Comparison of ENCODE assay signal across 30 cellular contexts in genomic region chr13:71513414-71514063, GRCh38.
DNase-seq lines count a peak whose midpoint lies in the region; ATAC-seq and TF ChIP-seq lines count a peak whose summit lies in the region.
"Had no signal": no experiment of that assay in that cellular context is flagged by ENCODE, and none has a peak within 500 bp of the region (broad histone marks: within the 10 kb centered on the region; RNA-seq: fewer than 3 reads in every experiment).

No MANE protein-coding gene starts in this region.

- H3K36me3 ChIP-seq in endodermal cell (ENCODE audit: control insufficient read depth, insufficient read depth, low read length), result no peaks in the 10 kb centered on the region
- H3K36me3 ChIP-seq in upper lobe of right lung, result no peaks in the 10 kb centered on the region
- H3K36me3 ChIP-seq: adrenal gland, ovary had no signal

- TF ChIP-seq CTCF in endodermal cell (conservative IDR thresholded peaks at IDR 0.05) (no peak), upper lobe of right lung (IDR thresholded peaks at IDR 0.05) (no peak)

- H3K27me3 Mint-ChIP-seq in endodermal cell (ENCODE audit: insufficient read depth), result no peaks in the 10 kb centered on the region
- H3K27me3 Mint-ChIP-seq: activated CD4-positive, alpha-beta memory T cell treated with anti-CD3 and anti-CD28 coated beads for 36 hours; stimulated activated naive B cell treated with anti-CD40 and anti-IgM and Interleukin-4, amounts not matched to agents 10 μg/mL and 1 μg/mL and 100 μg/mL, for 72 hours had no signal

- no peaks in the 10 kb centered on the region for H3K9me3 ChIP-seq in endodermal cell (ENCODE audit: control insufficient read depth, low read length)
- no peaks in the 10 kb centered on the region for H3K9me3 ChIP-seq in upper lobe of right lung
- H3K9me3 ChIP-seq: adrenal gland, ovary had no signal

- no peaks in the 10 kb centered on the region for H3K4me1 Mint-ChIP-seq in endodermal cell
- H3K4me1 Mint-ChIP-seq in stimulated activated effector memory CD8-positive, alpha-beta T cell treated with anti-CD3 and anti-CD28 coated beads, Interleukin-12 subunit alpha, Interleukin-12 subunit beta, amount 100 ng/mL, for 72 hours, result no peaks in the 10 kb centered on the region
- H3K4me1 Mint-ChIP-seq: stimulated activated naive B cell treated with anti-CD40 and anti-IgM and Interleukin-4, amounts not matched to agents 10 μg/mL and 1 μg/mL and 100 μg/mL, for 72 hours had no signal

- H3K9ac ChIP-seq in endodermal cell (ENCODE audit: extremely low read depth, low read length, poor library complexity, severe bottlenecking), result no peak overlapping the region

- intact Hi-C loops in upper lobe of right lung (cut with DNase I), result no loop called here

- H3K27ac ChIP-seq in endodermal cell (ENCODE audit: low read depth, low read length) (peak overlapping the region; percentile 40), upper lobe of right lung (no peak overlapping the region)
- H3K27ac ChIP-seq: adrenal gland, ovary, SK-N-MC had no signal

- H3K9me3 Mint-ChIP-seq in endodermal cell, result no peaks in the 10 kb centered on the region
- peaks cover 14% of the 10 kb centered on the region for H3K9me3 Mint-ChIP-seq in stimulated activated effector memory CD8-positive, alpha-beta T cell treated with anti-CD3 and anti-CD28 coated beads, Interleukin-12 subunit alpha, Interleukin-12 subunit beta, amount 100 ng/mL, for 72 hours
- H3K9me3 Mint-ChIP-seq: activated CD4-positive, alpha-beta memory T cell treated with anti-CD3 and anti-CD28 coated beads for 36 hours; activated naive CD4-positive, alpha-beta T cell treated with anti-CD3 and anti-CD28 coated beads for 36 hours; activated T-helper 1 cell treated with anti-CD3 and anti-CD28 coated beads, Interleukin-12 subunit alpha, Interleukin-12 subunit beta, Interleukin-2, Interleukin-4 antibody, amounts not matched to agents 30 ng/mL and 10 ng/mL and 1 ng/mL, durations not matched to agents 14 hours and 24 hours and 36 hours; neural crest cell; T-helper 1 cell treated with Interleukin-12 subunit alpha and Interleukin-12 subunit beta and Interleukin-4 antibody, amounts not matched to agents 30 μg/mL and 1 μg/mL, for 36 hours had no signal

- H3K4me3 ChIP-seq in endodermal cell (ENCODE audit: low read length), result no peak overlapping the region
- H3K4me3 ChIP-seq in upper lobe of right lung, result no peak overlapping the region
- H3K4me3 ChIP-seq: adrenal gland, ovary, SK-N-MC had no signal

- ATAC-seq in GM19023 (IDR thresholded peaks at IDR 0.05; ENCODE audit: unreplicated experiment), result no peak
- no peak for ATAC-seq in upper lobe of right lung
- no peak for ATAC-seq in stimulated activated effector memory CD8-positive, alpha-beta T cell treated with anti-CD3 and anti-CD28 coated beads, Interleukin-12 subunit alpha, Interleukin-12 subunit beta, amount 100 ng/mL, for 72 hours
- ATAC-seq: esophagus mucosa; left lobe of liver; stimulated activated naive B cell treated with anti-CD40 and anti-IgM and Interleukin-4, amounts not matched to agents 10 μg/mL and 1 μg/mL and 100 μg/mL, for 72 hours had no signal

- no peak overlapping the region for H3K4me3 Mint-ChIP-seq in endodermal cell
- no peak overlapping the region for H3K4me3 Mint-ChIP-seq in stimulated activated effector memory CD8-positive, alpha-beta T cell treated with anti-CD3 and anti-CD28 coated beads, Interleukin-12 subunit alpha, Interleukin-12 subunit beta, amount 100 ng/mL, for 72 hours
- H3K4me3 Mint-ChIP-seq: activated CD4-positive, alpha-beta memory T cell treated with anti-CD3 and anti-CD28 coated beads for 36 hours; activated naive CD4-positive, alpha-beta T cell treated with anti-CD3 and anti-CD28 coated beads for 36 hours; activated T-helper 1 cell treated with anti-CD3 and anti-CD28 coated beads, Interleukin-12 subunit alpha, Interleukin-12 subunit beta, Interleukin-2, Interleukin-4 antibody, amounts not matched to agents 30 ng/mL and 10 ng/mL and 1 ng/mL, durations not matched to agents 14 hours and 24 hours and 36 hours; neural crest cell; stimulated activated naive B cell treated with anti-CD40 and anti-IgM and Interleukin-4, amounts not matched to agents 10 μg/mL and 1 μg/mL and 100 μg/mL, for 72 hours; T-helper 1 cell treated with Interleukin-12 subunit alpha and Interleukin-12 subunit beta and Interleukin-4 antibody, amounts not matched to agents 30 μg/mL and 1 μg/mL, for 36 hours had no signal

- H3K36me3 Mint-ChIP-seq in endodermal cell (ENCODE audit: low read depth), result no peaks in the 10 kb centered on the region
- H3K36me3 Mint-ChIP-seq in stimulated activated effector memory CD8-positive, alpha-beta T cell treated with anti-CD3 and anti-CD28 coated beads, Interleukin-12 subunit alpha, Interleukin-12 subunit beta, amount 100 ng/mL, for 72 hours, result no peaks in the 10 kb centered on the region
- H3K36me3 Mint-ChIP-seq: activated CD4-positive, alpha-beta memory T cell treated with anti-CD3 and anti-CD28 coated beads for 36 hours; stimulated activated naive B cell treated with anti-CD40 and anti-IgM and Interleukin-4, amounts not matched to agents 10 μg/mL and 1 μg/mL and 100 μg/mL, for 72 hours had no signal

- DNase-seq in DMS 273 treated with DMSO at 0.1 percent for 48 hours (lab: John Stamatoyannopoulos, UW) (peak; percentile 92), NCI-H1417 treated with DMSO at 0.1 percent for 48 hours (lab: John Stamatoyannopoulos, UW) (peak; percentile 98), NCI-H524 (lab: John Stamatoyannopoulos, UW) (peak; percentile 92 to 98), endodermal cell (no peak), upper lobe of right lung (no peak), GM19238 (ENCODE audit: insufficient read length, low spot score) (no peak)
- DNase-seq in stimulated activated effector memory CD8-positive, alpha-beta T cell treated with anti-CD3 and anti-CD28 coated beads, Interleukin-12 subunit alpha, Interleukin-12 subunit beta, amount 100 ng/mL, for 72 hours (ENCODE audit: low spot score in 2 of 2), result no peak
- DNase-seq: activated CD4-positive, alpha-beta memory T cell treated with anti-CD3 and anti-CD28 coated beads for 36 hours; activated CD4-positive, CD25-positive, alpha-beta regulatory T cell treated with anti-CD3 and anti-CD28 coated beads, Interleukin-2, amount 50 U/mL, for 72 hours; activated CD8-positive, alpha-beta memory T cell treated with anti-CD3 and anti-CD28 coated beads, Interleukin-2, amount 50 U/mL, for 4 hours; activated naive CD4-positive, alpha-beta T cell treated with anti-CD3 and anti-CD28 coated beads for 36 hours; adrenal gland; central memory CD4-positive, alpha-beta T cell; cortex of kidney; DND-41; GF-D8; GOT3; NCI-H2107; NCI-H526 treated with DMSO at 0.1 percent for 48 hours; ovary; stimulated activated naive B cell treated with anti-CD40 and anti-IgM and Interleukin-4, amounts not matched to agents 10 μg/mL and 1 μg/mL and 100 μg/mL, for 72 hours; substantia nigra; trophoblast cell had no signal

- H3K27ac Mint-ChIP-seq in endodermal cell, result no peak overlapping the region
- no peak overlapping the region for H3K27ac Mint-ChIP-seq in stimulated activated effector memory CD8-positive, alpha-beta T cell treated with anti-CD3 and anti-CD28 coated beads, Interleukin-12 subunit alpha, Interleukin-12 subunit beta, amount 100 ng/mL, for 72 hours
- H3K27ac Mint-ChIP-seq: activated CD4-positive, alpha-beta memory T cell treated with anti-CD3 and anti-CD28 coated beads for 36 hours; activated naive CD4-positive, alpha-beta T cell treated with anti-CD3 and anti-CD28 coated beads for 36 hours; activated T-helper 1 cell treated with anti-CD3 and anti-CD28 coated beads, Interleukin-12 subunit alpha, Interleukin-12 subunit beta, Interleukin-2, Interleukin-4 antibody, amounts not matched to agents 30 ng/mL and 10 ng/mL and 1 ng/mL, durations not matched to agents 14 hours and 24 hours and 36 hours; stimulated activated naive B cell treated with anti-CD40 and anti-IgM and Interleukin-4, amounts not matched to agents 10 μg/mL and 1 μg/mL and 100 μg/mL, for 72 hours; T-helper 1 cell treated with Interleukin-12 subunit alpha and Interleukin-12 subunit beta and Interleukin-4 antibody, amounts not matched to agents 30 μg/mL and 1 μg/mL, for 36 hours had no signal

- H3K4me1 ChIP-seq in endodermal cell (ENCODE audit: control insufficient read depth, insufficient read depth, low read length) (no peaks in the 10 kb centered on the region), upper lobe of right lung (no peaks in the 10 kb centered on the region)
- H3K4me1 ChIP-seq: adrenal gland had no signal

- no peaks in the 10 kb centered on the region for H3K27me3 ChIP-seq in endodermal cell (ENCODE audit: control insufficient read depth, insufficient read depth, low read length, poor library complexity, severe bottlenecking)
- H3K27me3 ChIP-seq in upper lobe of right lung, result no peaks in the 10 kb centered on the region
- H3K27me3 ChIP-seq: adrenal gland, ovary had no signal

Comparison
In these comparisons a context has a peak if more than half of its experiments do, and no peak if none do; other contexts are left out.
1. DNase-seq: peak in DMS 273 treated with DMSO at 0.1 percent for 48 hours (single experiment), NCI-H1417 treated with DMSO at 0.1 percent for 48 hours (single experiment) and NCI-H524 (2 of 2); none in endodermal cell (single experiment), upper lobe of right lung (single experiment), stimulated activated effector memory CD8-positive, alpha-beta T cell treated with anti-CD3 and anti-CD28 coated beads, Interleukin-12 subunit alpha, Interleukin-12 subunit beta, amount 100 ng/mL, for 72 hours (0 of 2) and GM19238 (single experiment).